1 cellular context compared by ENCODE assay signal in genomic region chr6:83065511-83066192, GRCh38.
A peak's percentile ranks its signal among the peaks of the same experiment; 100 is the strongest.
TF ChIP-seq lines count a peak whose summit lies in the region.

Gene UBE3D, minus strand, starts transcription at chr6:83065841. Its CDS starts 123 bp downstream, at chr6:83065718.

TF ChIP-seq in HepG2, 621 proteins besides CTCF, POLR2A, EP300 and RAD21 (continued from another document and continues in another):
- TF ChIP-seq KIAA2018 (CRISPR knock-in tag; IDR thresholded peaks at IDR 0.05; ENCODE audit: borderline replicate concordance): no peak
- 0 out of 2 replicates have a peak, but pooled peaks have one; percentile 31 for TF ChIP-seq PRDM4 (CRISPR knock-in tag; IDR thresholded peaks at IDR 0.05; ENCODE audit: borderline replicate concordance)
- no peak for TF ChIP-seq IKZF1 (IDR thresholded peaks at IDR 0.05)
- TF ChIP-seq CCAR2 (optimal IDR thresholded peaks at IDR 0.05; ENCODE audit: low read depth, low read length): no peak
- TF ChIP-seq RARG (CRISPR knock-in tag; IDR thresholded peaks at IDR 0.05; ENCODE audit: low read depth): peak; percentile 86; the same call in 1 of the 2 replicates
- TF ChIP-seq GRHL1 (CRISPR knock-in tag; conservative IDR thresholded peaks at IDR 0.05): no peak
- TF ChIP-seq TAF1 (CRISPR knock-in tag; IDR thresholded peaks at IDR 0.05): peak; percentile 81
- peak; percentile 17; the same call in 1 of the 2 replicates for TF ChIP-seq STAG1 (CRISPR knock-in tag; IDR thresholded peaks at IDR 0.05)
- peak; percentile 85; the same call in 1 of the 2 replicates for TF ChIP-seq ZNF431 (CRISPR knock-in tag; IDR thresholded peaks at IDR 0.05; ENCODE audit: borderline replicate concordance, low read depth)
- no peak for TF ChIP-seq ZNF224 (CRISPR knock-in tag; IDR thresholded peaks at IDR 0.05)
- TF ChIP-seq HOXD1 (CRISPR knock-in tag; IDR thresholded peaks at IDR 0.05): no peak
- no peak for TF ChIP-seq JUN (CRISPR knock-in tag; IDR thresholded peaks at IDR 0.05)
- TF ChIP-seq MAX (IDR thresholded peaks at IDR 0.05): peak; percentile 94
- peak; percentile 92 for TF ChIP-seq KAT7 (CRISPR knock-in tag; IDR thresholded peaks at IDR 0.05; ENCODE audit: borderline replicate concordance)
- no peak for TF ChIP-seq FOXO4 (CRISPR knock-in tag; conservative IDR thresholded peaks at IDR 0.05)
- TF ChIP-seq RAD51 (IDR thresholded peaks at IDR 0.05; ENCODE audit: borderline replicate concordance): no peak
- no peak for TF ChIP-seq HCFC1 (IDR thresholded peaks at IDR 0.05; ENCODE audit: low read depth, low read length)
- peak; percentile 94 for TF ChIP-seq ZNF598 (CRISPR knock-in tag; IDR thresholded peaks at IDR 0.05; ENCODE audit: borderline replicate concordance)
- peak; percentile 55; the same call in 1 of the 2 replicates for TF ChIP-seq ZNF777 (CRISPR knock-in tag; IDR thresholded peaks at IDR 0.05)
- TF ChIP-seq ZHX2 (IDR thresholded peaks at IDR 0.05; ENCODE audit: low read depth): no peak
- no peak for TF ChIP-seq ZHX2 (CRISPR knock-in tag; IDR thresholded peaks at IDR 0.05; ENCODE audit: borderline replicate concordance)
- TF ChIP-seq RBAK (CRISPR knock-in tag; IDR thresholded peaks at IDR 0.05): no peak
- TF ChIP-seq SP5 (CRISPR knock-in tag; IDR thresholded peaks at IDR 0.05; ENCODE audit: borderline replicate concordance, low read depth): 0 out of 2 replicates have a peak, but pooled peaks have one; percentile 41
- 0 out of 2 replicates have a peak, but pooled peaks have one; percentile 16 for TF ChIP-seq ZNF562 (CRISPR knock-in tag; IDR thresholded peaks at IDR 0.05; ENCODE audit: borderline replicate concordance)
- TF ChIP-seq TERF1 (CRISPR knock-in tag; IDR thresholded peaks at IDR 0.05): no peak
- TF ChIP-seq HDAC6 (IDR thresholded peaks at IDR 0.05; ENCODE audit: low read depth, low read length): no peak
- TF ChIP-seq POGK (CRISPR knock-in tag; conservative IDR thresholded peaks at IDR 0.05): peak; percentile 95
- TF ChIP-seq REXO4 (CRISPR knock-in tag; IDR thresholded peaks at IDR 0.05; ENCODE audit: borderline replicate concordance): no peak
- 0 out of 2 replicates have a peak, but pooled peaks have one; percentile 45 for TF ChIP-seq NR1H2 (CRISPR knock-in tag; IDR thresholded peaks at IDR 0.05; ENCODE audit: borderline replicate concordance, low read depth)
